ENCODE assay signal across 25 cellular contexts in genomic region chrX:132331000-132331399, GRCh38.
DNase-seq lines count a peak whose midpoint lies in the region; ATAC-seq, FAIRE-seq and TF ChIP-seq lines count a peak whose summit lies in the region.
"Had no signal": no experiment of that assay in that cellular context is flagged by ENCODE, and none has a peak within 500 bp of the region (broad histone marks: within the 10 kb centered on the region; RNA-seq: fewer than 3 reads in every experiment).

No MANE protein-coding gene starts in this region.

- CTCF ChIA-PET in HepG2 (lab: Yijun Ruan, JAX; ENCODE audit: low intra/inter-chr PET ratio, low total read pairs) (no interaction called here), K562 (lab: Yijun Ruan, JAX; ENCODE audit: low intra/inter-chr PET ratio) (no interaction called here)

- H3K4me1 ChIP-seq in HepG2 (ENCODE audit: insufficient read depth, low read length) = peaks cover 66% of the 10 kb centered on the region
- no peaks in the 10 kb centered on the region for H3K4me1 ChIP-seq in right lobe of liver
- peaks cover 10% of the 10 kb centered on the region for H3K4me1 ChIP-seq in MM.1S (ENCODE audit: low read length)
- no peaks in the 10 kb centered on the region for H3K4me1 ChIP-seq in K562 (replicated peaks in 1 of 2; ENCODE audit: control insufficient read depth in 2 of 2, insufficient read depth in 2 of 2, low read length in 2 of 2)
- no peaks in the 10 kb centered on the region for H3K4me1 ChIP-seq in pancreas
- H3K4me1 ChIP-seq: BE2C; BLaER1 treated with 17β-estradiol and CSF1 and Interleukin-3, amounts not matched to agents 10 nM and 100 nM; HAP-1 had no signal

- no peak overlapping the region for H3K9ac ChIP-seq in HepG2 (ENCODE audit: insufficient read depth, low read depth, low read length)
- H3K9ac ChIP-seq in MM.1S (ENCODE audit: low read length) = no peak overlapping the region
- no peak overlapping the region for H3K9ac ChIP-seq in K562 (ENCODE audit: insufficient read depth in 1 of 2, low read depth in 2 of 2, low read length in 2 of 2)
- H3K9ac ChIP-seq: BLaER1 treated with 17β-estradiol and CSF1 and Interleukin-3, amounts not matched to agents 10 nM and 100 nM had no signal

- H3K36me3 ChIP-seq in HepG2 (replicated peaks in 1 of 2; ENCODE audit: control insufficient read depth in 1 of 2, insufficient read depth in 2 of 2, low read length in 2 of 2) = no peaks in the 10 kb centered on the region
- no peaks in the 10 kb centered on the region for H3K36me3 ChIP-seq in right lobe of liver
- no peaks in the 10 kb centered on the region for H3K36me3 ChIP-seq in MM.1S (replicated peaks; ENCODE audit: insufficient read depth, low read length)
- H3K36me3 ChIP-seq in K562 (ENCODE audit: control insufficient read depth, insufficient read depth, low read length) = no peaks in the 10 kb centered on the region
- H3K36me3 ChIP-seq in pancreas = no peaks in the 10 kb centered on the region
- H3K36me3 ChIP-seq: BE2C; BLaER1 treated with 17β-estradiol and CSF1 and Interleukin-3, amounts not matched to agents 10 nM and 100 nM; HAP-1 had no signal

- no peak for TF ChIP-seq RAD21 in HepG2 (CRISPR knock-in tag; IDR thresholded peaks at IDR 0.05)
- TF ChIP-seq RAD21 in K562 (CRISPR knock-in tag; conservative IDR thresholded peaks at IDR 0.05 in 1 of 2, IDR thresholded peaks at IDR 0.05 in 1 of 2) = no peak

- no TSS peak for BruUV-seq in HepG2 (replicated peaks; lab: Mats Ljungman, UMichigan)
- no TSS peak for BruUV-seq in K562 (replicated peaks; lab: Mats Ljungman, UMichigan)

- TF ChIP-seq POLR2A in HepG2 (IDR thresholded peaks at IDR 0.05; ENCODE audit: insufficient read depth in 1 of 2, low read depth in 2 of 2, low read length in 2 of 2) = no peak
- TF ChIP-seq POLR2A in right lobe of liver (IDR thresholded peaks at IDR 0.05) = no peak
- TF ChIP-seq POLR2A in K562 (conservative IDR thresholded peaks at IDR 0.05) = no peak

- peak; percentile 95 for DNase-seq in HepG2 (ENCODE audit: low spot score)
- DNase-seq in right lobe of liver = no peak
- peak; percentile 11 for DNase-seq in MM.1S
- DNase-seq in K562 (ENCODE audit: extremely low read depth in 1 of 4, low spot score in 3 of 4) = no peak
- no peak for DNase-seq in islet precursor cell
- no peak for DNase-seq in pancreas
- DNase-seq in HCEC 1CT = no peak
- DNase-seq in NCI-H1436 treated with DMSO at 0.1 percent for 48 hours (lab: John Stamatoyannopoulos, UW) = no peak
- DNase-seq: ACHN; AML-193; BE2C; Calu3; CD4-positive, alpha-beta T cell; CD8-positive, alpha-beta memory T cell; DMS53; DMS79 treated with DMSO at 0.1 percent for 48 hours; GF-D8; GOT3 had no signal

- peak; percentile 15 to 99; a peak in 3 of 4 replicates for TF ChIP-seq EP300 in HepG2 (IDR thresholded peaks at IDR 0.05; ENCODE audit: low read depth in 2 of 2, low read length in 2 of 2)
- TF ChIP-seq EP300 in HepG2 (CRISPR knock-in tag; IDR thresholded peaks at IDR 0.05; ENCODE audit: borderline replicate concordance) = peak; percentile 98
- no peak for TF ChIP-seq EP300 in K562 (IDR thresholded peaks at IDR 0.05; ENCODE audit: low read length)

- H3K9me1 ChIP-seq in K562 (ENCODE audit: control insufficient read depth, insufficient read depth, low read length) = no peaks in the 10 kb centered on the region

- H3K4me2 ChIP-seq in HepG2 (ENCODE audit: low read depth, low read length) = peak overlapping the region; percentile 49
- peak overlapping the region; percentile 41 for H3K4me2 ChIP-seq in MM.1S (ENCODE audit: low read depth, low read length)
- H3K4me2 ChIP-seq in K562 (ENCODE audit: insufficient read depth, low read length) = no peak overlapping the region
- H3K4me2 ChIP-seq: BLaER1 treated with 17β-estradiol and CSF1 and Interleukin-3, amounts not matched to agents 10 nM and 100 nM had no signal

- ATAC-seq in HepG2 (peak; percentile 86), right lobe of liver (no peak), K562 (no peak), pancreas (no peak)

- H2AFZ ChIP-seq in HepG2 (ENCODE audit: low read length) (no peak overlapping the region), MM.1S (ENCODE audit: low read length) (no peak overlapping the region), K562 (ENCODE audit: low read depth, low read length) (no peak overlapping the region)

- in situ Hi-C loops in HepG2 (cut with HindIII; ENCODE audit: extremely low pct_ligation_motif_present, low pct_unique_long_range_greater_than_20kb) = no loop called here
- in situ Hi-C loops in K562 (cut with MboI) = no loop called here

- peak overlapping the region in 2 of 3 experiments; percentile 7 to 16; a peak in 2 of 6 replicates for H3K4me3 ChIP-seq in HepG2 (replicated peaks in 1 of 3; ENCODE audit: insufficient read depth in 1 of 3, low read depth in 2 of 3, low read length in 3 of 3)
- no peak overlapping the region for H3K4me3 ChIP-seq in right lobe of liver
- no peak overlapping the region for H3K4me3 ChIP-seq in MM.1S (ENCODE audit: low read length)
- H3K4me3 ChIP-seq in K562 = no peak overlapping the region
- H3K4me3 ChIP-seq in pancreas = no peak overlapping the region
- H3K4me3 ChIP-seq: BLaER1 treated with 17β-estradiol and CSF1 and Interleukin-3, amounts not matched to agents 10 nM and 100 nM; HAP-1 had no signal

- FAIRE-seq in HepG2 (lab: Jason Lieb, UNC) = peak; percentile 69
- no peak for FAIRE-seq in K562 (lab: Jason Lieb, UNC)
- no peak for FAIRE-seq in pancreas (lab: Jason Lieb, UNC)
- FAIRE-seq: A204.1, GM12891, GM18507, H54 had no signal

- no peaks in the 10 kb centered on the region for H3K79me2 ChIP-seq in HepG2 (ENCODE audit: insufficient read depth, low read length)
- H3K79me2 ChIP-seq in MM.1S (ENCODE audit: low read length) = no peaks in the 10 kb centered on the region
- no peaks in the 10 kb centered on the region for H3K79me2 ChIP-seq in K562 (ENCODE audit: control insufficient read depth, insufficient read depth, low read length)

- H3K9me2 ChIP-seq in MM.1S (replicated peaks; ENCODE audit: insufficient read depth, low read length) = no peaks in the 10 kb centered on the region

- TF ChIP-seq CTCF in HepG2 (CRISPR knock-in tag; IDR thresholded peaks at IDR 0.05) (no peak), right lobe of liver (IDR thresholded peaks at IDR 0.05) (no peak), MM.1S (IDR thresholded peaks at IDR 0.05; ENCODE audit: low read length) (no peak), K562 (IDR thresholded peaks at IDR 0.05 in 2 of 3, conservative IDR thresholded peaks at IDR 0.05 in 1 of 3; ENCODE audit: insufficient read depth in 2 of 3, low read depth in 1 of 3, low read length in 3 of 3) (no peak), pancreas (IDR thresholded peaks at IDR 0.05) (no peak)

- H4K20me1 ChIP-seq in HepG2 (ENCODE audit: insufficient read depth, low read length) (no peaks in the 10 kb centered on the region), MM.1S (ENCODE audit: insufficient read depth, low read length) (no peaks in the 10 kb centered on the region), K562 (replicated peaks; ENCODE audit: control insufficient read depth, insufficient read depth, low read length) (no peaks in the 10 kb centered on the region)
- H4K20me1 ChIP-seq: BLaER1 treated with 17β-estradiol and CSF1 and Interleukin-3, amounts not matched to agents 10 nM and 100 nM had no signal

- intact Hi-C loops in HepG2 (cut with micrococcal nuclease; ENCODE audit: unreplicated experiment) (loop anchor here (2.0 kb wide), 1 partner anchor 38 kb away; no protein-coding TSS in a partner anchor), right lobe of liver (cut with DNase I) (no loop called here), K562 (cut with micrococcal nuclease) (no loop called here), pancreas (cut with DNase I) (no loop called here)

- POLR2A ChIA-PET in HepG2 (lab: Yijun Ruan, JAX) (interaction anchor here (1.8 kb wide), 1 partner anchor 38 kb away, joined by 6 read pairs; no protein-coding TSS in a partner anchor), K562 (lab: Yijun Ruan, JAX) (no interaction called here)

- H3F3A ChIP-seq in MM.1S (ENCODE audit: insufficient read depth, low read length) = peaks cover 10% of the 10 kb centered on the region; the same call in 1 of the 2 replicates

- no peaks in the 10 kb centered on the region for H3K9me3 ChIP-seq in HepG2 (ENCODE audit: low read length)
- H3K9me3 ChIP-seq in right lobe of liver = no peaks in the 10 kb centered on the region
- H3K9me3 ChIP-seq in MM.1S (replicated peaks; ENCODE audit: insufficient read depth, low read length) = no peaks in the 10 kb centered on the region
- H3K9me3 ChIP-seq in K562 (replicated peaks; ENCODE audit: control insufficient read depth, insufficient read depth, low read depth, low read length) = no peaks in the 10 kb centered on the region
- no peaks in the 10 kb centered on the region for H3K9me3 ChIP-seq in pancreas
- H3K9me3 ChIP-seq: BE2C, HAP-1 had no signal

- peak overlapping the region; percentile 73 for H3K27ac ChIP-seq in HepG2 (ENCODE audit: extremely low read length, insufficient read depth, low read length)
- no peak overlapping the region for H3K27ac ChIP-seq in right lobe of liver
- no peak overlapping the region for H3K27ac ChIP-seq in MM.1S (ENCODE audit: low read length)
- H3K27ac ChIP-seq in K562 (ENCODE audit: extremely low read depth, low read depth, low read length) = no peak overlapping the region
- no peak overlapping the region for H3K27ac ChIP-seq in pancreas
- H3K27ac ChIP-seq: 22Rv1; BLaER1 treated with 17β-estradiol and CSF1 and Interleukin-3, amounts not matched to agents 10 nM and 100 nM had no signal

- H3K27me3 ChIP-seq in HepG2 (ENCODE audit: control insufficient read depth in 1 of 2, insufficient read depth in 2 of 2, low read length in 2 of 2) (no peaks in the 10 kb centered on the region), right lobe of liver (no peaks in the 10 kb centered on the region), MM.1S (replicated peaks; ENCODE audit: insufficient read depth, low read length) (no peaks in the 10 kb centered on the region), K562 (ENCODE audit: control insufficient read depth in 2 of 2, insufficient read depth in 2 of 2, low read length in 2 of 2) (no peaks in the 10 kb centered on the region), pancreas (no peaks in the 10 kb centered on the region)
- H3K27me3 ChIP-seq: BE2C had no signal

TF ChIP-seq in K562, 482 proteins besides CTCF, POLR2A, EP300 and RAD21:
- no peak for TF ChIP-seq COPS2 (conservative IDR thresholded peaks at IDR 0.05)
- peak; percentile 44; the same call in 1 of the 2 replicates for TF ChIP-seq ZNF316 (IDR thresholded peaks at IDR 0.05)

Comparison
In these comparisons a context has a peak if more than half of its experiments do, and no peak if none do; other contexts are left out.
1. DNase-seq: peak in HepG2 (single experiment) and MM.1S (single experiment); none in right lobe of liver (0 of 3), K562 (0 of 4), islet precursor cell (single experiment), pancreas (0 of 6), HCEC 1CT (single experiment) and NCI-H1436 treated with DMSO at 0.1 percent for 48 hours (single experiment).
2. H3K4me3 ChIP-seq: peak in HepG2 (2 of 3); none in right lobe of liver (0 of 3), MM.1S (single experiment), K562 (single experiment) and pancreas (0 of 4).
3. Of the 241 proteins assayed by ChIP-seq in both HepG2 and K562: peak only in HepG2: ARID3A, ATF3, BCL6, CBFB, CEBPB, CEBPG and 47 more; only in K562: none; in both: none; in neither: 181; mixed calls (peak in some experiments, not most) for 7.